Comparison of ENCODE assay signal across 8 cellular contexts in the genomic region with DNA sequence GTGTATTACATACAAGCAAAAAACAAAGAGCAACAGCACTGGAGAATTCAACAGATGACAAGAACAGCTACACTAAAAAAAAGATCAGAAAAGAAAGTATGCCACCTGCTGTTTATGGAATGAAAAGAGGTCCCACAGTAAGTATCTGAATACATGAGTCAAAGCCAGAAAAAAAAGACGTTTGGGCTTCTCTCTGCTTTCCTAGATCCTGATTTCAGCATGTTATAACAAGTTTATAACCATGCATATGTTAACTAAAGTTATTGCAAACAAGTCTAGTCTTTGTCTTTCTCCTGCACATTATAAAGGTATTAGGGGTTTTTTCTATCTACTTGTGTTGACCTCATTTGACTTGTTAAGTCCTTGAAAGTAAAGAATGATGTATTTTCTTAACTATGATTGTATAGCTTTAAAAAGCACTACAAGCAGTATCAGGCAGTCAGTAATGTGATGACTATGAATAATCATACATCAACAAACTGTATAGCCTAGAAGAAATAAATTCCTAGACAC.
DNase-seq lines count a peak whose midpoint lies in the region; ATAC-seq and TF ChIP-seq lines count a peak whose summit lies in the region.

No MANE protein-coding gene starts in this region.

- intact Hi-C loops in HCT116 (cut with micrococcal nuclease) (loop anchor here (1.0 to 5.0 kb wide), 5 partner anchors 119 to 763 kb away; no protein-coding TSS in a partner anchor), adrenal gland (cut with DNase I) (loop anchor here (5.0 to 10.0 kb wide), 3 partner anchors 124 to 173 kb away; no protein-coding TSS in a partner anchor)

- H3K9me3 Mint-ChIP-seq in activated T-cell treated with anti-CD3 and anti-CD28 coated beads, Interleukin-2, amount 50 U/mL, for 24 hours = peaks cover 12% of the 10 kb centered on the region
- H3K9me3 Mint-ChIP-seq in type B pancreatic cell = peaks cover 3% of the 10 kb centered on the region

- H3K9me3 ChIP-seq in HCT116 (ENCODE audit: control insufficient read depth in 1 of 2, insufficient read depth in 1 of 2, low read depth in 1 of 2, low read length in 2 of 2) (0 out of 4 replicates have a peak, but pooled peaks cover 0 to 6% of the 10 kb centered on the region in 2 experiments), adrenal gland (replicated peaks in 1 of 3) (peaks cover 0 to 6% (median 0%) of the 10 kb centered on the region in 3 donors)

- RAD21 ChIA-PET in HCT116 (lab: Charles Lee; ENCODE audit: low non-redundant PET in 1 of 2, low total read pairs in 2 of 2, uncharacterized antibody in 2 of 2, unreplicated experiment in 2 of 2) = interaction anchor here (1.1 to 1.6 kb wide), 3 partner anchors 145 to 173 kb away, joined by 3 to 7 read pairs (median 5); no protein-coding TSS in a partner anchor

- CTCF ChIA-PET in HCT116 (lab: Charles Lee) = interaction anchor here (0.7 to 2.2 kb wide), 9 partner anchors 10 to 764 kb away, joined by 3 to 18 read pairs (median 3); no protein-coding TSS in a partner anchor

- no peak overlapping the region for H3K4me2 ChIP-seq in HCT116 (ENCODE audit: low read length)

- H3K4me1 ChIP-seq in HCT116 (ENCODE audit: control insufficient read depth in 1 of 2, insufficient read depth in 2 of 2, low read length in 2 of 2) (no peaks in the 10 kb centered on the region), adrenal gland (replicated peaks in 1 of 2) (peaks cover 0 to 20% of the 10 kb centered on the region in 2 donors)

- TF ChIP-seq CTCF in HCT116 (IDR thresholded peaks at IDR 0.05 in 2 of 3, conservative IDR thresholded peaks at IDR 0.05 in 1 of 3; ENCODE audit: borderline replicate concordance in 1 of 3, insufficient read depth in 1 of 3, low read depth in 2 of 3, low read length in 2 of 3) (peak; percentile 38 to 89 (median 57); a peak in 5 of 6 replicates), NB4 (IDR thresholded peaks at IDR 0.05; ENCODE audit: low read depth, low read length) (peak; percentile 19), adrenal gland (IDR thresholded peaks at IDR 0.05) (peak; percentile 29 to 82 (median 60)), type B pancreatic cell (conservative IDR thresholded peaks at IDR 0.05) (peak; percentile 72)

- peak; percentile 76 for ATAC-seq in HCT116

- peak overlapping the region; percentile 85 for H3K27ac Mint-ChIP-seq in activated T-cell treated with anti-CD3 and anti-CD28 coated beads, Interleukin-2, amount 50 U/mL, for 24 hours
- no peak overlapping the region for H3K27ac Mint-ChIP-seq in type B pancreatic cell

- peak; percentile 82 for TF ChIP-seq RAD21 in HCT116 (IDR thresholded peaks at IDR 0.05; ENCODE audit: low read depth)

- H3K27me3 Mint-ChIP-seq in activated T-cell treated with anti-CD3 and anti-CD28 coated beads, Interleukin-2, amount 50 U/mL, for 24 hours = no peaks in the 10 kb centered on the region
- no peaks in the 10 kb centered on the region for H3K27me3 Mint-ChIP-seq in type B pancreatic cell

- WGBS in adrenal gland, 4 donors = 0 to 6% (median 1%) methylated on average over 1 of the region's 1 CpG

- H3K79me2 ChIP-seq in HCT116 (ENCODE audit: insufficient read depth, low read length) = no peaks in the 10 kb centered on the region

- no TSS peak for BruUV-seq in HCT116 (replicated peaks; lab: Mats Ljungman, UMichigan)

- H3K9me2 ChIP-seq in HCT116 (ENCODE audit: insufficient read depth) = no peaks in the 10 kb centered on the region

- no peak overlapping the region for H3K4me3 ChIP-seq in HCT116 (replicated peaks in 1 of 2; ENCODE audit: low read depth in 1 of 2, low read length in 2 of 2)
- H3K4me3 ChIP-seq in NB4 (ENCODE audit: low read depth, low read length) = no peak overlapping the region
- H3K4me3 ChIP-seq in adrenal gland = no peak overlapping the region

- H2AFZ ChIP-seq in HCT116 (ENCODE audit: low read depth, low read length, poor library complexity, severe bottlenecking) = no peak overlapping the region

- H3K9ac ChIP-seq in HCT116 (ENCODE audit: low read length) = no peak overlapping the region

- POLR2A ChIA-PET in HCT116 (lab: Charles Lee) = no interaction called here

- peaks cover 68% of the 10 kb centered on the region for H3K4me1 Mint-ChIP-seq in activated T-cell treated with anti-CD3 and anti-CD28 coated beads, Interleukin-2, amount 50 U/mL, for 24 hours (ENCODE audit: low read depth)
- peaks cover 16% of the 10 kb centered on the region for H3K4me1 Mint-ChIP-seq in type B pancreatic cell (ENCODE audit: unreplicated experiment)

- H3K27me3 ChIP-seq in HCT116 (ENCODE audit: insufficient read depth, low read length) (no peaks in the 10 kb centered on the region), adrenal gland (no peaks in the 10 kb centered on the region)

- H4K20me1 ChIP-seq in HCT116 (ENCODE audit: insufficient read depth) = no peaks in the 10 kb centered on the region

- no peak for DNase-seq in activated T-cell treated with anti-CD3 and anti-CD28 coated beads, Interleukin-2, amount 50 U/mL, for 24 hours
- DNase-seq in activated T-cell treated with anti-CD3 and anti-CD28 coated beads, Interleukin-2, amount 50 U/mL, for 48 hours = no peak
- DNase-seq in HCT116 (ENCODE audit: low read depth, low spot score) (peak; percentile 34), NB4 (ENCODE audit: low read depth) (peak; percentile 39), adrenal gland (no peak), iPS-NIHi7 (ENCODE audit: extremely low spot score) (peak; percentile 40), type B pancreatic cell (ENCODE audit: extremely low spot score, unreplicated experiment) (no peak)
- no peak for DNase-seq in stimulated activated CD4-positive, alpha-beta T cell treated with anti-CD3 and anti-CD28 coated beads, Interleukin-4, amount 100 ng/mL, for 1 hour

- H3K36me3 Mint-ChIP-seq in activated T-cell treated with anti-CD3 and anti-CD28 coated beads, Interleukin-2, amount 50 U/mL, for 24 hours (ENCODE audit: low read depth) = peaks cover 8% of the 10 kb centered on the region
- H3K36me3 Mint-ChIP-seq in type B pancreatic cell = no peaks in the 10 kb centered on the region

- H3K36me3 ChIP-seq in HCT116 (ENCODE audit: control insufficient read depth in 1 of 2, insufficient read depth in 2 of 2, low read length in 2 of 2) = no peaks in the 10 kb centered on the region
- no peaks in the 10 kb centered on the region for H3K36me3 ChIP-seq in adrenal gland (replicated peaks in 1 of 2)

- TF ChIP-seq POLR2A in HCT116 (IDR thresholded peaks at IDR 0.05; ENCODE audit: borderline replicate concordance, extremely low read depth, insufficient read depth, insufficient read length) = no peak
- TF ChIP-seq POLR2A in NB4 (IDR thresholded peaks at IDR 0.05; ENCODE audit: extremely low read depth, insufficient read length) = no peak
- TF ChIP-seq POLR2A in adrenal gland (IDR thresholded peaks at IDR 0.05) = no peak

- no peak overlapping the region for H3K4me3 Mint-ChIP-seq in activated T-cell treated with anti-CD3 and anti-CD28 coated beads, Interleukin-2, amount 50 U/mL, for 24 hours
- no peak overlapping the region for H3K4me3 Mint-ChIP-seq in type B pancreatic cell

- no peak overlapping the region for H3K27ac ChIP-seq in HCT116 (ENCODE audit: low read depth, low read length)
- H3K27ac ChIP-seq in adrenal gland = no peak overlapping the region

TF ChIP-seq in HCT116, 20 proteins besides CTCF, POLR2A, EP300 and RAD21 (continues in another document):
- no peak for TF ChIP-seq SP1 (IDR thresholded peaks at IDR 0.05; ENCODE audit: low read depth)
- no peak for TF ChIP-seq EZH2phosphoT487 (IDR thresholded peaks at IDR 0.05; ENCODE audit: borderline replicate concordance)
- TF ChIP-seq, protein P1, sequence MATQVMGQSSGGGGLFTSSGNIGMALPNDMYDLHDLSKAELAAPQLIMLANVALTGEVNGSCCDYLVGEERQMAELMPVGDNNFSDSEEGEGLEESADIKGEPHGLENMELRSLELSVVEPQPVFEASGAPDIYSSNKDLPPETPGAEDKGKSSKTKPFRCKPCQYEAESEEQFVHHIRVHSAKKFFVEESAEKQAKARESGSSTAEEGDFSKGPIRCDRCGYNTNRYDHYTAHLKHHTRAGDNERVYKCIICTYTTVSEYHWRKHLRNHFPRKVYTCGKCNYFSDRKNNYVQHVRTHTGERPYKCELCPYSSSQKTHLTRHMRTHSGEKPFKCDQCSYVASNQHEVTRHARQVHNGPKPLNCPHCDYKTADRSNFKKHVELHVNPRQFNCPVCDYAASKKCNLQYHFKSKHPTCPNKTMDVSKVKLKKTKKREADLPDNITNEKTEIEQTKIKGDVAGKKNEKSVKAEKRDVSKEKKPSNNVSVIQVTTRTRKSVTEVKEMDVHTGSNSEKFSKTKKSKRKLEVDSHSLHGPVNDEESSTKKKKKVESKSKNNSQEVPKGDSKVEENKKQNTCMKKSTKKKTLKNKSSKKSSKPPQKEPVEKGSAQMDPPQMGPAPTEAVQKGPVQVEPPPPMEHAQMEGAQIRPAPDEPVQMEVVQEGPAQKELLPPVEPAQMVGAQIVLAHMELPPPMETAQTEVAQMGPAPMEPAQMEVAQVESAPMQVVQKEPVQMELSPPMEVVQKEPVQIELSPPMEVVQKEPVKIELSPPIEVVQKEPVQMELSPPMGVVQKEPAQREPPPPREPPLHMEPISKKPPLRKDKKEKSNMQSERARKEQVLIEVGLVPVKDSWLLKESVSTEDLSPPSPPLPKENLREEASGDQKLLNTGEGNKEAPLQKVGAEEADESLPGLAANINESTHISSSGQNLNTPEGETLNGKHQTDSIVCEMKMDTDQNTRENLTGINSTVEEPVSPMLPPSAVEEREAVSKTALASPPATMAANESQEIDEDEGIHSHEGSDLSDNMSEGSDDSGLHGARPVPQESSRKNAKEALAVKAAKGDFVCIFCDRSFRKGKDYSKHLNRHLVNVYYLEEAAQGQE (IDR thresholded peaks at IDR 0.05; ENCODE audit: low read depth) = no peak
- TF ChIP-seq, protein P2, sequence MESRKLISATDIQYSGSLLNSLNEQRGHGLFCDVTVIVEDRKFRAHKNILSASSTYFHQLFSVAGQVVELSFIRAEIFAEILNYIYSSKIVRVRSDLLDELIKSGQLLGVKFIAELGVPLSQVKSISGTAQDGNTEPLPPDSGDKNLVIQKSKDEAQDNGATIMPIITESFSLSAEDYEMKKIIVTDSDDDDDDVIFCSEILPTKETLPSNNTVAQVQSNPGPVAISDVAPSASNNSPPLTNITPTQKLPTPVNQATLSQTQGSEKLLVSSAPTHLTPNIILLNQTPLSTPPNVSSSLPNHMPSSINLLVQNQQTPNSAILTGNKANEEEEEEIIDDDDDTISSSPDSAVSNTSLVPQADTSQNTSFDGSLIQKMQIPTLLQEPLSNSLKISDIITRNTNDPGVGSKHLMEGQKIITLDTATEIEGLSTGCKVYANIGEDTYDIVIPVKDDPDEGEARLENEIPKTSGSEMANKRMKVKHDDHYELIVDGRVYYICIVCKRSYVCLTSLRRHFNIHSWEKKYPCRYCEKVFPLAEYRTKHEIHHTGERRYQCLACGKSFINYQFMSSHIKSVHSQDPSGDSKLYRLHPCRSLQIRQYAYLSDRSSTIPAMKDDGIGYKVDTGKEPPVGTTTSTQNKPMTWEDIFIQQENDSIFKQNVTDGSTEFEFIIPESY (IDR thresholded peaks at IDR 0.05; ENCODE audit: extremely low read depth, insufficient replicate concordance, low read length) = no peak
- no peak for TF ChIP-seq ZNF274 (IDR thresholded peaks at IDR 0.05; ENCODE audit: low read depth, low read length)
- no peak for TF ChIP-seq POLR2AphosphoS5 (IDR thresholded peaks at IDR 0.05; ENCODE audit: low read depth, low read length)
- no peak for TF ChIP-seq YY1 (IDR thresholded peaks at IDR 0.05; ENCODE audit: extremely low read depth, insufficient replicate concordance, low read depth, low read length)

Comparison
In these comparisons a context has a peak if more than half of its experiments do, and no peak if none do; other contexts are left out.
1. DNase-seq: peak in HCT116 (single experiment), NB4 (single experiment) and iPS-NIHi7 (single experiment); none in activated T-cell treated with anti-CD3 and anti-CD28 coated beads, Interleukin-2, amount 50 U/mL, for 24 hours (single experiment), activated T-cell treated with anti-CD3 and anti-CD28 coated beads, Interleukin-2, amount 50 U/mL, for 48 hours (0 of 2), adrenal gland (0 of 7), type B pancreatic cell (single experiment) and stimulated activated CD4-positive, alpha-beta T cell treated with anti-CD3 and anti-CD28 coated beads, Interleukin-4, amount 100 ng/mL, for 1 hour (single experiment).
2. CTCF ChIP-seq: peak in every context shown above with its lines; median percentile 72 in type B pancreatic cell; 60 in adrenal gland; 57 in HCT116; 19 in NB4.